In genomic region chr11:120254788-120255518, GRCh38 we compare ENCODE assay signal across 2 cellular contexts.
TF ChIP-seq lines count a peak whose summit lies in the region.

No MANE protein-coding gene starts in this region.

TF ChIP-seq in GM23338, 12 proteins besides CTCF, POLR2A, EP300 and RAD21:
- TF ChIP-seq ZNF114 (CRISPR knock-in tag; IDR thresholded peaks at IDR 0.05) (no peak), CREB1 (CRISPR knock-in tag; IDR thresholded peaks at IDR 0.05; ENCODE audit: low read depth) (no peak), JUNB (IDR thresholded peaks at IDR 0.05; ENCODE audit: unreplicated experiment) (no peak)

TF ChIP-seq in GM12878, 131 proteins besides CTCF, POLR2A, EP300 and RAD21:
- TF ChIP-seq ATF2 (IDR thresholded peaks at IDR 0.05; ENCODE audit: low read length) = no peak
- TF ChIP-seq CBX5 (IDR thresholded peaks at IDR 0.05; ENCODE audit: low read depth) = no peak
- TF ChIP-seq RCOR1 (conservative IDR thresholded peaks at IDR 0.05; ENCODE audit: low read depth, low read length) = no peak
- TF ChIP-seq ZZZ3 (IDR thresholded peaks at IDR 0.05; ENCODE audit: control insufficient read depth, insufficient read length, low read depth) = no peak
- TF ChIP-seq E2F8 (IDR thresholded peaks at IDR 0.05; ENCODE audit: low read depth, partially characterized antibody) = no peak
- peak; percentile 81 for TF ChIP-seq BMI1 (IDR thresholded peaks at IDR 0.05; ENCODE audit: borderline replicate concordance)
- no peak for TF ChIP-seq POLR2AphosphoS2 (IDR thresholded peaks at IDR 0.05; ENCODE audit: low read depth, low read length)
- TF ChIP-seq MXI1 (IDR thresholded peaks at IDR 0.05; ENCODE audit: low read depth, low read length) = 0 out of 2 replicates have a peak, but pooled peaks have one; percentile 17
- TF ChIP-seq BCL11A (IDR thresholded peaks at IDR 0.05; ENCODE audit: low read depth, low read length) = no peak; the same call in 1 of the 2 replicates
- TF ChIP-seq POU2F2 (IDR thresholded peaks at IDR 0.05; ENCODE audit: borderline replicate concordance, low read depth, low read length) = peak; percentile 94; the same call in 2 of the 3 replicates
- no peak for TF ChIP-seq STAT3 (IDR thresholded peaks at IDR 0.05; ENCODE audit: low read depth, low read length)
- no peak for TF ChIP-seq WRNIP1 (IDR thresholded peaks at IDR 0.05; ENCODE audit: borderline replicate concordance, low read depth, low read length)
- TF ChIP-seq ZNF687 (IDR thresholded peaks at IDR 0.05) = no peak
- no peak for TF ChIP-seq MYC (IDR thresholded peaks at IDR 0.05; ENCODE audit: insufficient read depth, insufficient read length, insufficient replicate concordance, low read length, severe bottlenecking)
- TF ChIP-seq RUNX3 (IDR thresholded peaks at IDR 0.05; ENCODE audit: low read length) = 0 out of 2 replicates have a peak, but pooled peaks have one; percentile 4
- TF ChIP-seq BCLAF1 (IDR thresholded peaks at IDR 0.05) = no peak
